8 cellular contexts compared by ENCODE assay signal in the genomic region with DNA sequence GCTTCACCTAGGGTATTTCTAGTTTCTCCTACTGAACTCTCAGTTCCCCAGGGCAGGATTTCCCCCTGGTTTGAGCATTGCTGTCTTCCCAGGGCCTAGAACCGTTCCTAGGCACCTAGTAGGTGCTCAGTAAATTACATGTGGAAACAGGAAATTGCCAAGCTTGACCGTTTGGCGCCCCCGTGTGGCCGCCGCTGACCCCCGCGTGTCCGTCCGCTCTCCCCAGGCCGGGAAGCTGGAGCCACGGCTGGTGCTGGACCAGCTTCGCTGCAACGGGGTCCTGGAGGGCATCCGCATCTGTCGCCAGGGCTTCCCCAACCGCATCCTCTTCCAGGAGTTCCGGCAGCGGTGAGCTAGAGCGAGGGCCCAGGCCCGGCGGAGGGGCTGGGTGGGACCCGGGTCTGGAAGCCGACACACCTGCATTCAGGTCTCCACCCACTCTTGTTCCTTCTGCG. TPM values are rescaled to one million over a fixed set of nuclear protein-coding genes. Genes with fewer than 3 reads are reported as not detected.
DNase-seq lines count a peak whose midpoint lies in the region; ATAC-seq, FAIRE-seq and TF ChIP-seq lines count a peak whose summit lies in the region.

No MANE protein-coding gene starts in this region.

- no peak for TF ChIP-seq POLR2A in right lobe of liver (IDR thresholded peaks at IDR 0.05)
- TF ChIP-seq POLR2A in GM12892 (IDR thresholded peaks at IDR 0.05; ENCODE audit: low read depth, low read length), result no peak

- no peak for DNase-seq in AG04450 (ENCODE audit: low read depth, low spot score)
- DNase-seq in GM13976 (ENCODE audit: low spot score), result peak; percentile 62
- no peak for DNase-seq in right lobe of liver
- DNase-seq in NCI-H1105 treated with DMSO at 0.1 percent for 48 hours (lab: John Stamatoyannopoulos, UW), result no peak
- DNase-seq in GM12892 (ENCODE audit: insufficient read length), result no peak
- no peak for DNase-seq in T-helper 2 cell treated with Interferon-gamma antibody and Interleukin-4, amounts not matched to agents 5 μg/mL and 100 μg/mL, for 36 hours (ENCODE audit: low spot score)

- intact Hi-C loops in right lobe of liver (cut with DNase I), result loop anchor here (5.0 to 10.0 kb wide), 2 partner anchors 92 to 94 kb away; a partner anchor contains a TSS

- in situ Hi-C loops in GM13976 (cut with MboI; ENCODE audit: low sequenced_read_pairs, unreplicated experiment), result no loop called here

- H3K4me3 ChIP-seq in AG04450 (ENCODE audit: low read depth, low read length), result no peak overlapping the region
- no peak overlapping the region for H3K4me3 ChIP-seq in right lobe of liver

- 29% methylated on average over 4 of the region's 25 CpGs for WGBS in right lobe of liver (ENCODE audit: insufficient coverage, low coverage, low lambda C conversion rate, missing lambda C conversion rate)

- ATAC-seq in SK-N-SH treated with all-trans-retinoic acid at 6 μM for 48 hours (peak; percentile 38; the same call in 1 of the 3 replicates), right lobe of liver (peak; percentile 23 to 52 (median 40)), GM21717 (IDR thresholded peaks at IDR 0.05; ENCODE audit: unreplicated experiment) (no peak)

- no peaks in the 10 kb centered on the region for H3K36me3 Mint-ChIP-seq in T-helper 2 cell treated with Interferon-gamma antibody and Interleukin-4, amounts not matched to agents 5 μg/mL and 100 μg/mL, for 36 hours (ENCODE audit: low read depth)

- peaks cover 6% of the 10 kb centered on the region for H3K9me3 Mint-ChIP-seq in T-helper 2 cell treated with Interferon-gamma antibody and Interleukin-4, amounts not matched to agents 5 μg/mL and 100 μg/mL, for 36 hours

- no peaks in the 10 kb centered on the region for H3K4me1 Mint-ChIP-seq in T-helper 2 cell treated with Interferon-gamma antibody and Interleukin-4, amounts not matched to agents 5 μg/mL and 100 μg/mL, for 36 hours (ENCODE audit: low read depth)

- H3K36me3 ChIP-seq in right lobe of liver, result peaks cover 0 to 51% (median 11%) of the 10 kb centered on the region in 4 donors

- H3K9me3 ChIP-seq in AG04450 (ENCODE audit: control insufficient read depth, insufficient read depth, low read length), result peaks cover 33% of the 10 kb centered on the region
- H3K9me3 ChIP-seq in right lobe of liver, result no peaks in the 10 kb centered on the region

- H3K27me3 ChIP-seq in AG04450 (ENCODE audit: control insufficient read depth, insufficient read depth, low read length) (no peaks in the 10 kb centered on the region), right lobe of liver (no peaks in the 10 kb centered on the region)

- TF ChIP-seq CTCF in AG04450 (IDR thresholded peaks at IDR 0.05; ENCODE audit: low read depth, low read length), result peak; percentile 17; the same call in 1 of the 2 replicates
- TF ChIP-seq CTCF in GM13976 (IDR thresholded peaks at IDR 0.05; ENCODE audit: borderline replicate concordance, control extremely low read depth, extremely low read depth, insufficient read depth, missing control alignments), result peak; percentile 36
- peak; percentile 49 to 77 (median 62) for TF ChIP-seq CTCF in right lobe of liver (IDR thresholded peaks at IDR 0.05)

- CTCF ChIA-PET in AG04450 (lab: Charles Lee), result interaction anchor here (0.7 kb wide), 1 partner anchor 111 kb away, joined by 3 read pairs; no protein-coding TSS in a partner anchor

- no peak overlapping the region for H3K27ac Mint-ChIP-seq in T-helper 2 cell treated with Interferon-gamma antibody and Interleukin-4, amounts not matched to agents 5 μg/mL and 100 μg/mL, for 36 hours

- H3K27ac ChIP-seq in AG04450 (ENCODE audit: low read depth, low read length), result no peak overlapping the region
- no peak overlapping the region for H3K27ac ChIP-seq in right lobe of liver

- no peaks in the 10 kb centered on the region for H3K4me1 ChIP-seq in right lobe of liver

- H3K4me3 Mint-ChIP-seq in T-helper 2 cell treated with Interferon-gamma antibody and Interleukin-4, amounts not matched to agents 5 μg/mL and 100 μg/mL, for 36 hours, result no peak overlapping the region

- H3K27me3 Mint-ChIP-seq in T-helper 2 cell treated with Interferon-gamma antibody and Interleukin-4, amounts not matched to agents 5 μg/mL and 100 μg/mL, for 36 hours (ENCODE audit: low read depth), result no peaks in the 10 kb centered on the region

- POLR2A ChIA-PET in AG04450 (lab: Yijun Ruan, JAX), result no interaction called here

- FAIRE-seq in GM12892 (lab: Jason Lieb, UNC), result no peak

TF ChIP-seq in SK-N-SH treated with all-trans-retinoic acid at 6 μM for 48 hours, 23 proteins besides CTCF, POLR2A, EP300 and RAD21:
- TF ChIP-seq RARB (CRISPR knock-in tag; IDR thresholded peaks at IDR 0.05), result no peak
- no peak for TF ChIP-seq CSDC2 (CRISPR knock-in tag; IDR thresholded peaks at IDR 0.05)
- TF ChIP-seq, protein P1, sequence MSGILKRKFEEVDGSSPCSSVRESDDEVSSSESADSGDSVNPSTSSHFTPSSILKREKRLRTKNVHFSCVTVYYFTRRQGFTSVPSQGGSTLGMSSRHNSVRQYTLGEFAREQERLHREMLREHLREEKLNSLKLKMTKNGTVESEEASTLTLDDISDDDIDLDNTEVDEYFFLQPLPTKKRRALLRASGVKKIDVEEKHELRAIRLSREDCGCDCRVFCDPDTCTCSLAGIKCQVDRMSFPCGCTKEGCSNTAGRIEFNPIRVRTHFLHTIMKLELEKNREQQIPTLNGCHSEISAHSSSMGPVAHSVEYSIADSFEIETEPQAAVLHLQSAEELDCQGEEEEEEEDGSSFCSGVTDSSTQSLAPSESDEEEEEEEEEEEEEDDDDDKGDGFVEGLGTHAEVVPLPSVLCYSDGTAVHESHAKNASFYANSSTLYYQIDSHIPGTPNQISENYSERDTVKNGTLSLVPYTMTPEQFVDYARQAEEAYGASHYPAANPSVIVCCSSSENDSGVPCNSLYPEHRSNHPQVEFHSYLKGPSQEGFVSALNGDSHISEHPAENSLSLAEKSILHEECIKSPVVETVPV (CRISPR knock-in tag; IDR thresholded peaks at IDR 0.05), result no peak
- TF ChIP-seq ISL1 (CRISPR knock-in tag; IDR thresholded peaks at IDR 0.05), result no peak
- TF ChIP-seq, protein P2, sequence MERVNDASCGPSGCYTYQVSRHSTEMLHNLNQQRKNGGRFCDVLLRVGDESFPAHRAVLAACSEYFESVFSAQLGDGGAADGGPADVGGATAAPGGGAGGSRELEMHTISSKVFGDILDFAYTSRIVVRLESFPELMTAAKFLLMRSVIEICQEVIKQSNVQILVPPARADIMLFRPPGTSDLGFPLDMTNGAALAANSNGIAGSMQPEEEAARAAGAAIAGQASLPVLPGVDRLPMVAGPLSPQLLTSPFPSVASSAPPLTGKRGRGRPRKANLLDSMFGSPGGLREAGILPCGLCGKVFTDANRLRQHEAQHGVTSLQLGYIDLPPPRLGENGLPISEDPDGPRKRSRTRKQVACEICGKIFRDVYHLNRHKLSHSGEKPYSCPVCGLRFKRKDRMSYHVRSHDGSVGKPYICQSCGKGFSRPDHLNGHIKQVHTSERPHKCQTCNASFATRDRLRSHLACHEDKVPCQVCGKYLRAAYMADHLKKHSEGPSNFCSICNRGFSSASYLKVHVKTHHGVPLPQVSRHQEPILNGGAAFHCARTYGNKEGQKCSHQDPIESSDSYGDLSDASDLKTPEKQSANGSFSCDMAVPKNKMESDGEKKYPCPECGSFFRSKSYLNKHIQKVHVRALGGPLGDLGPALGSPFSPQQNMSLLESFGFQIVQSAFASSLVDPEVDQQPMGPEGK (CRISPR knock-in tag; IDR thresholded peaks at IDR 0.05; ENCODE audit: borderline replicate concordance), result no peak
- no peak for TF ChIP-seq GLIS3 (CRISPR knock-in tag; IDR thresholded peaks at IDR 0.05)
- no peak for TF ChIP-seq SNAI2 (CRISPR knock-in tag; IDR thresholded peaks at IDR 0.05)
- no peak for TF ChIP-seq ZC3H10 (CRISPR knock-in tag; IDR thresholded peaks at IDR 0.05)
- no peak for TF ChIP-seq PPARA (CRISPR knock-in tag; IDR thresholded peaks at IDR 0.05; ENCODE audit: borderline replicate concordance)
- no peak for TF ChIP-seq ESRRG (CRISPR knock-in tag; IDR thresholded peaks at IDR 0.05)
- TF ChIP-seq BACH2 (CRISPR knock-in tag; IDR thresholded peaks at IDR 0.05; ENCODE audit: borderline replicate concordance), result no peak
- TF ChIP-seq, protein P3, sequence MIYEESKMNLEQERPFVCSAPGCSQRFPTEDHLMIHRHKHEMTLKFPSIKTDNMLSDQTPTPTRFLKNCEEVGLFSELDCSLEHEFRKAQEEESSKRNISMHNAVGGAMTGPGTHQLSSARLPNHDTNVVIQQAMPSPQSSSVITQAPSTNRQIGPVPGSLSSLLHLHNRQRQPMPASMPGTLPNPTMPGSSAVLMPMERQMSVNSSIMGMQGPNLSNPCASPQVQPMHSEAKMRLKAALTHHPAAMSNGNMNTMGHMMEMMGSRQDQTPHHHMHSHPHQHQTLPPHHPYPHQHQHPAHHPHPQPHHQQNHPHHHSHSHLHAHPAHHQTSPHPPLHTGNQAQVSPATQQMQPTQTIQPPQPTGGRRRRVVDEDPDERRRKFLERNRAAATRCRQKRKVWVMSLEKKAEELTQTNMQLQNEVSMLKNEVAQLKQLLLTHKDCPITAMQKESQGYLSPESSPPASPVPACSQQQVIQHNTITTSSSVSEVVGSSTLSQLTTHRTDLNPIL (CRISPR knock-in tag; IDR thresholded peaks at IDR 0.05; ENCODE audit: low read depth), result no peak

RNA-seq across cellular contexts. Expression of a gene that starts 55.5 kb away (rescaled TPM):
- polyA plus RNA-seq in AG04450 (2011; rRNA removed), result not detected in 2 replicates
- not detected in 2 replicates for polyA minus RNA-seq in AG04450 (2011; rRNA and poly(A)+ RNA removed)
- 10 to 100 TPM; 49.1 to 89.0 (median 65.8) TPM for total RNA-seq in right lobe of liver
- not detected for polyA plus RNA-seq in GM12892 (2012; ENCODE audit: missing spikeins)
